Comparison of ENCODE assay signal across 15 cellular contexts in genomic region chr6:33697845-33698244, GRCh38. TPM values are rescaled to one million over a fixed set of nuclear protein-coding genes. Genes with fewer than 3 reads are reported as not detected.
DNase-seq lines count a peak whose midpoint lies in the region; ATAC-seq and TF ChIP-seq lines count a peak whose summit lies in the region.
"Had no signal": no experiment of that assay in that cellular context is flagged by ENCODE, and none has a peak within 500 bp of the region (broad histone marks: within the 10 kb centered on the region; RNA-seq: fewer than 3 reads in every experiment).

No MANE protein-coding gene starts in this region.

- POLR2A ChIA-PET in RWPE1 (lab: Yijun Ruan, JAX; ENCODE audit: low non-redundant PET), result no interaction called here

- H3K36me3 ChIP-seq in heart left ventricle (peaks cover 0 to 61% (median 16%) of the 10 kb centered on the region in 9 donors), stomach (peaks cover 29 to 83% (median 67%) of the 10 kb centered on the region in 4 donors)
- H3K36me3 ChIP-seq in effector memory CD4-positive, alpha-beta T cell (ENCODE audit: control insufficient read depth, insufficient read depth, low read length), result no peaks in the 10 kb centered on the region

- H3K9me3 ChIP-seq in heart left ventricle, result no peaks in the 10 kb centered on the region
- no peaks in the 10 kb centered on the region for H3K9me3 ChIP-seq in effector memory CD4-positive, alpha-beta T cell (ENCODE audit: control insufficient read depth, low read length)
- H3K9me3 ChIP-seq in stomach, result no peaks in the 10 kb centered on the region

- H3K27me3 ChIP-seq in heart left ventricle (no peaks in the 10 kb centered on the region), stomach (no peaks in the 10 kb centered on the region)
- H3K27me3 ChIP-seq in effector memory CD4-positive, alpha-beta T cell (replicated peaks; ENCODE audit: control insufficient read depth, insufficient read depth, low read length, poor library complexity, severe bottlenecking), result no peaks in the 10 kb centered on the region

- H3K4me3 ChIP-seq in heart left ventricle (no peak overlapping the region), stomach (no peak overlapping the region)
- no peak overlapping the region for H3K4me3 ChIP-seq in effector memory CD4-positive, alpha-beta T cell (ENCODE audit: insufficient read depth, low read depth, low read length, poor library complexity, severe bottlenecking)

- CTCF ChIA-PET in RWPE1 (lab: Yijun Ruan, JAX), result no interaction called here

- TF ChIP-seq EP300 in stomach (IDR thresholded peaks at IDR 0.05), result no peak

- DNase-seq in heart left ventricle, result peak in 1 of 5 donors; percentile 19
- no peak for DNase-seq in Right ventricle myocardium inferior (ENCODE audit: missing footprints)
- no peak for DNase-seq in RWPE1 (ENCODE audit: low spot score)
- no peak for DNase-seq in effector memory CD4-positive, alpha-beta T cell
- DNase-seq in stomach, result no peak
- DNase-seq in D341Med (ENCODE audit: low spot score), result no peak
- no peak for DNase-seq in cerebellum (ENCODE audit: low spot score)
- DNase-seq in NCI-H82 (lab: John Stamatoyannopoulos, UW), result no peak
- DNase-seq: activated CD8-positive, alpha-beta memory T cell treated with anti-CD3 and anti-CD28 coated beads, Interleukin-2, amount 50 U/mL, for 48 hours; AML-193; foreskin melanocyte; NCI-H1930; NCI-H526; stimulated activated CD4-positive, alpha-beta T cell treated with anti-CD3 and anti-CD28 coated beads, Interleukin-1b, Interleukin-23, amount 100 ng/mL, for 48 hours; stimulated activated CD8-positive, alpha-beta memory T cell treated with anti-CD3 and anti-CD28 coated beads, Interleukin-4, amount 100 ng/mL, for 48 hours had no signal

- no peak for TF ChIP-seq POLR2A in heart left ventricle (IDR thresholded peaks at IDR 0.05)
- TF ChIP-seq POLR2A in stomach (IDR thresholded peaks at IDR 0.05), result no peak

- no peak for TF ChIP-seq CTCF in heart left ventricle (IDR thresholded peaks at IDR 0.05)
- TF ChIP-seq CTCF in RWPE1 (conservative IDR thresholded peaks at IDR 0.05; ENCODE audit: low read depth), result no peak
- no peak for TF ChIP-seq CTCF in stomach (IDR thresholded peaks at IDR 0.05)

- ATAC-seq in heart left ventricle (no peak), Right ventricle myocardium inferior (no peak)

- H3K27ac ChIP-seq in heart left ventricle (peak overlapping the region in 9 of 12 donors; percentile 70 to 90 (median 84)), RWPE1 (peak overlapping the region; percentile 96), stomach (peak overlapping the region in 3 of 5 donors; percentile 60 to 77 (median 63))
- peak overlapping the region; percentile 65 for H3K27ac ChIP-seq in effector memory CD4-positive, alpha-beta T cell (ENCODE audit: insufficient read depth, low read length, poor library complexity, severe bottlenecking)

- H3K4me1 ChIP-seq in heart left ventricle (peaks cover 15 to 84% (median 66%) of the 10 kb centered on the region in 12 donors), stomach (peaks cover 25 to 62% (median 38%) of the 10 kb centered on the region in 4 donors)
- H3K4me1 ChIP-seq in effector memory CD4-positive, alpha-beta T cell (ENCODE audit: control insufficient read depth, insufficient read depth, low read length, poor library complexity, severe bottlenecking), result peaks cover 57% of the 10 kb centered on the region

- 92 to 96% (median 94%) methylated on average over 9 to 10 of the region's 10 CpGs for WGBS in heart left ventricle, 4 donors
- WGBS in stomach, 5 donors, result 92 to 96% (median 95%) methylated on average over 10 of the region's 10 CpGs

- intact Hi-C loops in heart left ventricle (cut with DNase I) (loop anchor here in 3 of 10 donors (2.0 kb wide), 2 partner anchors 63 to 107 kb away; no protein-coding TSS in a partner anchor), Right ventricle myocardium inferior (cut with DNase I) (loop anchor here (2.0 to 10.0 kb wide), 3 partner anchors 61 to 283 kb away; partner anchors contain the start of genes CUTA and PHF1), stomach (cut with DNase I; ENCODE audit: low total_unique reads) (no loop called here)

RNA-seq across cellular contexts. Expression of gene UQCC2, which starts 13.7 kb away (rescaled TPM):
- total RNA-seq in heart left ventricle (100 to 1,000 TPM in 8 of 9 donors, 10 to 100 TPM in 1; 88.5 to 298 (median 195) TPM), Right ventricle myocardium inferior (215 TPM), stomach (10 to 100 TPM in 3 of 5 donors, 1 to 10 TPM in 2; 4.7 to 25.4 (median 15.4) TPM), cerebellum (26.4 TPM)
- polyA plus RNA-seq in heart left ventricle (100 to 1,000 TPM; 123 to 496 TPM), stomach (100 to 1,000 TPM in 1 of 3 donors, 10 to 100 TPM in 2; 83.1 to 109 (median 93.7) TPM)

RNA-seq across cellular contexts. Expression of gene IP6K3, which starts 48.9 kb away (rescaled TPM):
- total RNA-seq in heart left ventricle (10 to 100 TPM; 11.7 to 72.4 (median 30.8) TPM), Right ventricle myocardium inferior (47.6 TPM), stomach (10 to 100 TPM in 1 of 5 donors, 1 to 10 TPM in 1, under 1 TPM in 1, not detected in 2; 0.58 to 73.5 (median 1.1) TPM), cerebellum (0.27 TPM)
- polyA plus RNA-seq in heart left ventricle (10 to 100 TPM; 16.9 to 59.2 TPM), stomach (1 to 10 TPM; 1.3 to 3.4 (median 2.5) TPM)
